ENCODE assay signal across 8 cellular contexts in genomic region chr2:168136392-168136977, GRCh38.
DNase-seq lines count a peak whose midpoint lies in the region; ATAC-seq and TF ChIP-seq lines count a peak whose summit lies in the region.

No MANE protein-coding gene starts in this region.

- no peaks in the 10 kb centered on the region for H4K20me1 ChIP-seq in HCT116 (ENCODE audit: insufficient read depth)

- TF ChIP-seq RAD21 in HCT116 (IDR thresholded peaks at IDR 0.05; ENCODE audit: low read depth), result peak; percentile 66

- TF ChIP-seq POLR2A in HCT116 (IDR thresholded peaks at IDR 0.05; ENCODE audit: borderline replicate concordance, extremely low read depth, insufficient read depth, insufficient read length), result no peak

- no peak overlapping the region for H3K4me3 ChIP-seq in HCT116 (replicated peaks in 1 of 2; ENCODE audit: low read depth in 1 of 2, low read length in 2 of 2)
- no peak overlapping the region for H3K4me3 ChIP-seq in choroid plexus epithelial cell (ENCODE audit: low read depth, low read length)

- BruUV-seq in HCT116 (replicated peaks; lab: Mats Ljungman, UMichigan), result no TSS peak

- POLR2A ChIA-PET in HCT116 (lab: Charles Lee), result no interaction called here

- DNase-seq in NCI-H1092 treated with DMSO at 0.1 percent for 48 hours (lab: John Stamatoyannopoulos, UW), result peak; percentile 6
- no peak for DNase-seq in NCI-H1092 (lab: John Stamatoyannopoulos, UW)
- DNase-seq in HCT116 (ENCODE audit: low read depth, low spot score), result peak; percentile 46
- peak; percentile 5 to 53 for DNase-seq in NCI-H446 (lab: John Stamatoyannopoulos, UW)
- peak; percentile 74 for DNase-seq in choroid plexus epithelial cell (ENCODE audit: low read depth)
- DNase-seq in midbrain (lab: John Stamatoyannopoulos, UW), result peak; percentile 25
- no peak for DNase-seq in stimulated activated CD4-positive, alpha-beta T cell treated with anti-CD3 and anti-CD28 coated beads, Interleukin-2, amount 100 ng/mL, for 24 hours
- DNase-seq in occipital lobe (lab: John Stamatoyannopoulos, UW), result no peak

- H3K9me3 ChIP-seq in HCT116 (ENCODE audit: control insufficient read depth in 1 of 2, insufficient read depth in 1 of 2, low read depth in 1 of 2, low read length in 2 of 2), result no peaks in the 10 kb centered on the region

- CTCF ChIA-PET in HCT116 (lab: Charles Lee), result interaction anchor here (1.2 kb wide), 2 partner anchors 16 to 17 kb away, joined by 3 to 8 read pairs; no protein-coding TSS in a partner anchor

- H3K27ac ChIP-seq in HCT116 (ENCODE audit: low read depth, low read length), result peak overlapping the region; percentile 1; the same call in 1 of the 2 replicates

- no peaks in the 10 kb centered on the region for H3K27me3 ChIP-seq in HCT116 (ENCODE audit: insufficient read depth, low read length)

- RAD21 ChIA-PET in HCT116 (lab: Charles Lee; ENCODE audit: low non-redundant PET in 1 of 2, low total read pairs in 2 of 2, uncharacterized antibody in 2 of 2, unreplicated experiment in 2 of 2), result no interaction called here

- peak; percentile 72 for ATAC-seq in HCT116

- H3K9ac ChIP-seq in HCT116 (ENCODE audit: low read length), result no peak overlapping the region

- intact Hi-C loops in HCT116 (cut with micrococcal nuclease), result loop anchor here (2.0 to 10.0 kb wide), 2 partner anchors 200 to 618 kb away; no protein-coding TSS in a partner anchor

- H3K4me1 ChIP-seq in HCT116 (ENCODE audit: control insufficient read depth in 1 of 2, insufficient read depth in 2 of 2, low read length in 2 of 2), result peaks cover 4 to 28% of the 10 kb centered on the region in 2 experiments

- no peaks in the 10 kb centered on the region for H3K9me2 ChIP-seq in HCT116 (ENCODE audit: insufficient read depth)

- peak; percentile 37 to 61 (median 47); a peak in 5 of 6 replicates for TF ChIP-seq CTCF in HCT116 (IDR thresholded peaks at IDR 0.05 in 2 of 3, conservative IDR thresholded peaks at IDR 0.05 in 1 of 3; ENCODE audit: borderline replicate concordance in 1 of 3, insufficient read depth in 1 of 3, low read depth in 2 of 3, low read length in 2 of 3)
- TF ChIP-seq CTCF in choroid plexus epithelial cell (conservative IDR thresholded peaks at IDR 0.05; ENCODE audit: low read depth, low read length), result peak; percentile 54

- H3K4me2 ChIP-seq in HCT116 (ENCODE audit: low read length), result no peak overlapping the region

- H3K79me2 ChIP-seq in HCT116 (ENCODE audit: insufficient read depth, low read length), result peaks cover 70% of the 10 kb centered on the region

- H3K36me3 ChIP-seq in HCT116 (ENCODE audit: control insufficient read depth in 1 of 2, insufficient read depth in 2 of 2, low read length in 2 of 2), result peaks cover 3 to 49% of the 10 kb centered on the region in 2 experiments; a peak in 2 of 4 replicates

- H2AFZ ChIP-seq in HCT116 (ENCODE audit: low read depth, low read length, poor library complexity, severe bottlenecking), result no peak overlapping the region

TF ChIP-seq in HCT116, 20 proteins besides CTCF, POLR2A, EP300 and RAD21:
- TF ChIP-seq EGR1 (IDR thresholded peaks at IDR 0.05; ENCODE audit: low read depth) (no peak), CBX3 (IDR thresholded peaks at IDR 0.05; ENCODE audit: low read depth) (peak; percentile 21; the same call in 1 of the 2 replicates), MAX (IDR thresholded peaks at IDR 0.05) (0 out of 2 replicates have a peak, but pooled peaks have one; percentile 20), JUND (IDR thresholded peaks at IDR 0.05) (0 out of 2 replicates have a peak, but pooled peaks have one; percentile 11), POLR2AphosphoS5 (IDR thresholded peaks at IDR 0.05; ENCODE audit: low read depth, low read length) (no peak), ELF1 (IDR thresholded peaks at IDR 0.05; ENCODE audit: borderline replicate concordance, low read depth) (peak; percentile 23; the same call in 1 of the 2 replicates)

Comparison
In these comparisons a context has a peak if more than half of its experiments do, and no peak if none do; other contexts are left out.
1. DNase-seq: peak in NCI-H1092 treated with DMSO at 0.1 percent for 48 hours (single experiment), HCT116 (single experiment), NCI-H446 (2 of 2), choroid plexus epithelial cell (single experiment) and midbrain (single experiment); none in NCI-H1092 (single experiment), stimulated activated CD4-positive, alpha-beta T cell treated with anti-CD3 and anti-CD28 coated beads, Interleukin-2, amount 100 ng/mL, for 24 hours (0 of 2) and occipital lobe (single experiment).